Comparison of ENCODE assay signal across 1 cellular context in the genomic region with DNA sequence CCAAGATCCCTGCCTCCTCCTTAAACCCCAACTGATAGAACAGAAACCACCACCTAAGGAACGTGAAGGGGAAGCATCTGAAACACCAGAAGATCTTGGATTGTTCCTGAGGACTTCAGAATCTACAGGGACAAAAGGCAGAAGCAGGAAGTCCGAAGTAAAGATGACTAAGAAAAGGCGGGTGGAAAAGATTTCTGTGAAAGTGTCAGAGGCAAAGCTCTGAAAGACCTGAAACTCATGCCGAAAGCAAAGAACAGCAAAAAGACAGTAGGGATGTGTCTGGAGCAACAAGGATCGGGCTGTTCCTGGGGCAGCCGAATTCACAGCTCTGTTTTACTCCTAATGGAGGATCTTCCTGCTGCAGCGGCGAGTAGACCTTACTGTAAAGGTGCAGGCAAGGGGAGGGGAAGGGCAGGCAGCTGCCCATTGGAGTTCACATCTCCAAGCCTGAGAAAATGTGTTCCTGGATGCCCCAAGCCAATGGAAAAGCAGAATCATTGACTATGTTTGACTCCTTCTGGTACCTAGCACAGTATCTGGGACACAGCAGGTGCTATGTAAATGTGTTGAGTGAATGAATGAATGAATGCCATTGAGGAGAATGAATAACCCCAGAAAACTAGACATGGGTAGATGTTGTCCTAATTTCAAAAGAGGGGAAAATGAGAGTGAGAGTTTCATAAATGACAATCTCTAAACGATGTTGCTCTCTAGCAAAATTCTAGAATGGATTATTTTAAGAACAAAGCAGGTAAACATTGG.
TF ChIP-seq lines count a peak whose summit lies in the region.

No MANE protein-coding gene starts in this region.

TF ChIP-seq in HepG2, 621 proteins besides CTCF, POLR2A, EP300 and RAD21 (continued from another document and continues in another):
- no peak for TF ChIP-seq ZNF30 (CRISPR knock-in tag; IDR thresholded peaks at IDR 0.05)
- TF ChIP-seq, protein P1, sequence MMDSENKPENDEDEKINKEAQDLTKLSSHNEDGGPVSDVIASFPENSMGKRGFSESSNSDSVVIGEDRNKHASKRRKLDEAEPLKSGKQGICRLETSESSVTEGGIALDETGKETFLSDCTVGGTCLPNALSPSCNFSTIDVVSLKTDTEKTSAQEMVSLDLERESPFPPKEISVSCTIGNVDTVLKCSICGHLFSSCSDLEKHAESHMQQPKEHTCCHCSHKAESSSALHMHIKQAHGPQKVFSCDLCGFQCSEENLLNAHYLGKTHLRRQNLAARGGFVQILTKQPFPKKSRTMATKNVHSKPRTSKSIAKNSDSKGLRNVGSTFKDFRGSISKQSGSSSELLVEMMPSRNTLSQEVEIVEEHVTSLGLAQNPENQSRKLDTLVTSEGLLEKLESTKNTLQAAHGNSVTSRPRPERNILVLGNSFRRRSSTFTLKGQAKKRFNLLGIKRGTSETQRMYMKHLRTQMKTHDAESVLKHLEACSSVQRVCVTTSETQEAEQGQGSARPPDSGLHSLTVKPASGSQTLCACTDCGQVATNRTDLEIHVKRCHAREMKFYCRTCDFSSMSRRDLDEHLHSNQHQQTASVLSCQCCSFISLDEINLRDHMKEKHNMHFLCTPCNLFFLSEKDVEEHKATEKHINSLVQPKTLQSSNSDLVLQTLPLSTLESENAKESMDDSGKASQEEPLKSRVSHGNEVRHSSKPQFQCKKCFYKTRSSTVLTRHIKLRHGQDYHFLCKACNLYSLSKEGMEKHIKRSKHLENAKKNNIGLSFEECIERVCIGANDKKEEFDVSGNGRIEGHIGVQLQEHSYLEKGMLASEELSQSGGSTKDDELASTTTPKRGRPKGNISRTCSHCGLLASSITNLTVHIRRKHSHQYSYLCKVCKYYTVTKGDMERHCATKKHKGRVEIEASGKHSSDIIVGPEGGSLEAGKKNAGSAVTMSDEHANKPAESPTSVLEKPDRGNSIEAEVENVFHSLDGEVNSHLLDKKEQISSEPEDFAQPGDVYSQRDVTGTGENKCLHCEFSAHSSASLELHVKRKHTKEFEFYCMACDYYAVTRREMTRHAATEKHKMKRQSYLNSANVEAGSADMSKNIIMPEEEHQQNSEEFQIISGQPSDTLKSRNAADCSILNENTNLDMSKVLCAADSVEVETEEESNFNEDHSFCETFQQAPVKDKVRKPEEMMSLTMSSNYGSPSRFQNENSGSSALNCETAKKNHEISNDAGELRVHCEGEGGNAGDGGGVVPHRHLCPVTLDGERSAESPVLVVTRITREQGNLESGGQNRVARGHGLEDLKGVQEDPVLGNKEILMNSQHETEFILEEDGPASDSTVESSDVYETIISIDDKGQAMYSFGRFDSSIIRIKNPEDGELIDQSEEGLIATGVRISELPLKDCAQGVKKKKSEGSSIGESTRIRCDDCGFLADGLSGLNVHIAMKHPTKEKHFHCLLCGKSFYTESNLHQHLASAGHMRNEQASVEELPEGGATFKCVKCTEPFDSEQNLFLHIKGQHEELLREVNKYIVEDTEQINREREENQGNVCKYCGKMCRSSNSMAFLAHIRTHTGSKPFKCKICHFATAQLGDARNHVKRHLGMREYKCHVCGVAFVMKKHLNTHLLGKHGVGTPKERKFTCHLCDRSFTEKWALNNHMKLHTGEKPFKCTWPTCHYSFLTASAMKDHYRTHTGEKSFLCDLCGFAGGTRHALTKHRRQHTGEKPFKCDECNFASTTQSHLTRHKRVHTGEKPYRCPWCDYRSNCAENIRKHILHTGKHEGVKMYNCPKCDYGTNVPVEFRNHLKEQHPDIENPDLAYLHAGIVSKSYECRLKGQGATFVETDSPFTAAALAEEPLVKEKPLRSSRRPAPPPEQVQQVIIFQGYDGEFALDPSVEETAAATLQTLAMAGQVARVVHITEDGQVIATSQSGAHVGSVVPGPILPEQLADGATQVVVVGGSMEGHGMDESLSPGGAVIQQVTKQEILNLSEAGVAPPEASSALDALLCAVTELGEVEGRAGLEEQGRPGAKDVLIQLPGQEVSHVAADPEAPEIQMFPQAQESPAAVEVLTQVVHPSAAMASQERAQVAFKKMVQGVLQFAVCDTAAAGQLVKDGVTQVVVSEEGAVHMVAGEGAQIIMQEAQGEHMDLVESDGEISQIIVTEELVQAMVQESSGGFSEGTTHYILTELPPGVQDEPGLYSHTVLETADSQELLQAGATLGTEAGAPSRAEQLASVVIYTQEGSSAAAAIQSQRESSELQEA (CRISPR knock-in tag; IDR thresholded peaks at IDR 0.05; ENCODE audit: not compliant biosample characterization), result peak; percentile 60
- no peak for TF ChIP-seq CBX1 (IDR thresholded peaks at IDR 0.05; ENCODE audit: low read depth)
- TF ChIP-seq, protein P2, sequence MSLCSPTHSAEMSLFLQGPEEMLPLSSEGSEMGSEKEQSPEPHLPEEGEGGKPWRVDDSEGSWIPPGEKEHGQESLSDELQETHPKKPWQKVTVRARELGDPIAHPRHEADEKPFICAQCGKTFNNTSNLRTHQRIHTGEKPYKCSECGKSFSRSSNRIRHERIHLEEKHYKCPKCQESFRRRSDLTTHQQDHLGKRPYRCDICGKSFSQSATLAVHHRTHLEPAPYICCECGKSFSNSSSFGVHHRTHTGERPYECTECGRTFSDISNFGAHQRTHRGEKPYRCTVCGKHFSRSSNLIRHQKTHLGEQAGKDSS (CRISPR knock-in tag; IDR thresholded peaks at IDR 0.05; ENCODE audit: borderline replicate concordance, low read depth), result no peak
- no peak for TF ChIP-seq KLF12 (CRISPR knock-in tag; IDR thresholded peaks at IDR 0.05; ENCODE audit: borderline replicate concordance)
- TF ChIP-seq SMC3 (IDR thresholded peaks at IDR 0.05; ENCODE audit: low read length), result no peak
- no peak for TF ChIP-seq THAP11 (CRISPR knock-in tag; IDR thresholded peaks at IDR 0.05)
- TF ChIP-seq ZBTB1 (CRISPR knock-in tag; IDR thresholded peaks at IDR 0.05; ENCODE audit: borderline replicate concordance), result no peak
- TF ChIP-seq KMT2B (CRISPR knock-in tag; IDR thresholded peaks at IDR 0.05), result peak; percentile 12; the same call in 1 of the 2 replicates
- TF ChIP-seq, protein P3, sequence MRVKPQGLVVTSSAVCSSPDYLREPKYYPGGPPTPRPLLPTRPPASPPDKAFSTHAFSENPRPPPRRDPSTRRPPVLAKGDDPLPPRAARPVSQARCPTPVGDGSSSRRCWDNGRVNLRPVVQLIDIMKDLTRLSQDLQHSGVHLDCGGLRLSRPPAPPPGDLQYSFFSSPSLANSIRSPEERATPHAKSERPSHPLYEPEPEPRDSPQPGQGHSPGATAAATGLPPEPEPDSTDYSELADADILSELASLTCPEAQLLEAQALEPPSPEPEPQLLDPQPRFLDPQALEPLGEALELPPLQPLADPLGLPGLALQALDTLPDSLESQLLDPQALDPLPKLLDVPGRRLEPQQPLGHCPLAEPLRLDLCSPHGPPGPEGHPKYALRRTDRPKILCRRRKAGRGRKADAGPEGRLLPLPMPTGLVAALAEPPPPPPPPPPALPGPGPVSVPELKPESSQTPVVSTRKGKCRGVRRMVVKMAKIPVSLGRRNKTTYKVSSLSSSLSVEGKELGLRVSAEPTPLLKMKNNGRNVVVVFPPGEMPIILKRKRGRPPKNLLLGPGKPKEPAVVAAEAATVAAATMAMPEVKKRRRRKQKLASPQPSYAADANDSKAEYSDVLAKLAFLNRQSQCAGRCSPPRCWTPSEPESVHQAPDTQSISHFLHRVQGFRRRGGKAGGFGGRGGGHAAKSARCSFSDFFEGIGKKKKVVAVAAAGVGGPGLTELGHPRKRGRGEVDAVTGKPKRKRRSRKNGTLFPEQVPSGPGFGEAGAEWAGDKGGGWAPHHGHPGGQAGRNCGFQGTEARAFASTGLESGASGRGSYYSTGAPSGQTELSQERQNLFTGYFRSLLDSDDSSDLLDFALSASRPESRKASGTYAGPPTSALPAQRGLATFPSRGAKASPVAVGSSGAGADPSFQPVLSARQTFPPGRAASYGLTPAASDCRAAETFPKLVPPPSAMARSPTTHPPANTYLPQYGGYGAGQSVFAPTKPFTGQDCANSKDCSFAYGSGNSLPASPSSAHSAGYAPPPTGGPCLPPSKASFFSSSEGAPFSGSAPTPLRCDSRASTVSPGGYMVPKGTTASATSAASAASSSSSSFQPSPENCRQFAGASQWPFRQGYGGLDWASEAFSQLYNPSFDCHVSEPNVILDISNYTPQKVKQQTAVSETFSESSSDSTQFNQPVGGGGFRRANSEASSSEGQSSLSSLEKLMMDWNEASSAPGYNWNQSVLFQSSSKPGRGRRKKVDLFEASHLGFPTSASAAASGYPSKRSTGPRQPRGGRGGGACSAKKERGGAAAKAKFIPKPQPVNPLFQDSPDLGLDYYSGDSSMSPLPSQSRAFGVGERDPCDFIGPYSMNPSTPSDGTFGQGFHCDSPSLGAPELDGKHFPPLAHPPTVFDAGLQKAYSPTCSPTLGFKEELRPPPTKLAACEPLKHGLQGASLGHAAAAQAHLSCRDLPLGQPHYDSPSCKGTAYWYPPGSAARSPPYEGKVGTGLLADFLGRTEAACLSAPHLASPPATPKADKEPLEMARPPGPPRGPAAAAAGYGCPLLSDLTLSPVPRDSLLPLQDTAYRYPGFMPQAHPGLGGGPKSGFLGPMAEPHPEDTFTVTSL (CRISPR knock-in tag; IDR thresholded peaks at IDR 0.05; ENCODE audit: borderline replicate concordance), result no peak
- TF ChIP-seq, protein P4, sequence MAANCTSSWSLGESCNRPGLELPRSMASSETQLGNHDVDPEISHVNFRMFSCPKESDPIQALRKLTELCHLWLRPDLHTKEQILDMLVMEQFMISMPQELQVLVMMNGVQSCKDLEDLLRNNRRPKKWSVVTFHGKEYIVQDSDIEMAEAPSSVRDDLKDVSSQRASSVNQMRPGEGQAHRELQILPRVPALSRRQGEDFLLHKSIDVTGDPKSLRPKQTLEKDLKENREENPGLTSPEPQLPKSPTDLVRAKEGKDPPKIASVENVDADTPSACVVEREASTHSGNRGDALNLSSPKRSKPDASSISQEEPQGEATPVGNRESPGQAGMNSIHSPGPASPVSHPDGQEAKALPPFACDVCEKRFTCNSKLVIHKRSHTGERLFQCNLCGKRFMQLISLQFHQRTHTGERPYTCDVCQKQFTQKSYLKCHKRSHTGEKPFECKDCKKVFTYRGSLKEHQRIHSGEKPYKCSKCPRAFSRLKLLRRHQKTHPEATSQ (CRISPR knock-in tag; IDR thresholded peaks at IDR 0.05; ENCODE audit: borderline replicate concordance), result no peak
- no peak for TF ChIP-seq POLR2AphosphoS5 (IDR thresholded peaks at IDR 0.05; ENCODE audit: low read depth, low read length)
- no peak for TF ChIP-seq CENPX (CRISPR knock-in tag; IDR thresholded peaks at IDR 0.05)
- no peak for TF ChIP-seq RBM22 (optimal IDR thresholded peaks at IDR 0.05; ENCODE audit: low read length)
- TF ChIP-seq, protein P5, sequence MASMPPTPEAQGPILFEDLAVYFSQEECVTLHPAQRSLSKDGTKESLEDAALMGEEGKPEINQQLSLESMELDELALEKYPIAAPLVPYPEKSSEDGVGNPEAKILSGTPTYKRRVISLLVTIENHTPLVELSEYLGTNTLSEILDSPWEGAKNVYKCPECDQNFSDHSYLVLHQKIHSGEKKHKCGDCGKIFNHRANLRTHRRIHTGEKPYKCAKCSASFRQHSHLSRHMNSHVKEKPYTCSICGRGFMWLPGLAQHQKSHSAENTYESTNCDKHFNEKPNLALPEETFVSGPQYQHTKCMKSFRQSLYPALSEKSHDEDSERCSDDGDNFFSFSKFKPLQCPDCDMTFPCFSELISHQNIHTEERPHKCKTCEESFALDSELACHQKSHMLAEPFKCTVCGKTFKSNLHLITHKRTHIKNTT (CRISPR knock-in tag; IDR thresholded peaks at IDR 0.05), result no peak
- TF ChIP-seq MYNN (CRISPR knock-in tag; IDR thresholded peaks at IDR 0.05; ENCODE audit: low read depth), result no peak
- no peak for TF ChIP-seq HHEX (CRISPR knock-in tag; IDR thresholded peaks at IDR 0.05)
- TF ChIP-seq, protein P6, sequence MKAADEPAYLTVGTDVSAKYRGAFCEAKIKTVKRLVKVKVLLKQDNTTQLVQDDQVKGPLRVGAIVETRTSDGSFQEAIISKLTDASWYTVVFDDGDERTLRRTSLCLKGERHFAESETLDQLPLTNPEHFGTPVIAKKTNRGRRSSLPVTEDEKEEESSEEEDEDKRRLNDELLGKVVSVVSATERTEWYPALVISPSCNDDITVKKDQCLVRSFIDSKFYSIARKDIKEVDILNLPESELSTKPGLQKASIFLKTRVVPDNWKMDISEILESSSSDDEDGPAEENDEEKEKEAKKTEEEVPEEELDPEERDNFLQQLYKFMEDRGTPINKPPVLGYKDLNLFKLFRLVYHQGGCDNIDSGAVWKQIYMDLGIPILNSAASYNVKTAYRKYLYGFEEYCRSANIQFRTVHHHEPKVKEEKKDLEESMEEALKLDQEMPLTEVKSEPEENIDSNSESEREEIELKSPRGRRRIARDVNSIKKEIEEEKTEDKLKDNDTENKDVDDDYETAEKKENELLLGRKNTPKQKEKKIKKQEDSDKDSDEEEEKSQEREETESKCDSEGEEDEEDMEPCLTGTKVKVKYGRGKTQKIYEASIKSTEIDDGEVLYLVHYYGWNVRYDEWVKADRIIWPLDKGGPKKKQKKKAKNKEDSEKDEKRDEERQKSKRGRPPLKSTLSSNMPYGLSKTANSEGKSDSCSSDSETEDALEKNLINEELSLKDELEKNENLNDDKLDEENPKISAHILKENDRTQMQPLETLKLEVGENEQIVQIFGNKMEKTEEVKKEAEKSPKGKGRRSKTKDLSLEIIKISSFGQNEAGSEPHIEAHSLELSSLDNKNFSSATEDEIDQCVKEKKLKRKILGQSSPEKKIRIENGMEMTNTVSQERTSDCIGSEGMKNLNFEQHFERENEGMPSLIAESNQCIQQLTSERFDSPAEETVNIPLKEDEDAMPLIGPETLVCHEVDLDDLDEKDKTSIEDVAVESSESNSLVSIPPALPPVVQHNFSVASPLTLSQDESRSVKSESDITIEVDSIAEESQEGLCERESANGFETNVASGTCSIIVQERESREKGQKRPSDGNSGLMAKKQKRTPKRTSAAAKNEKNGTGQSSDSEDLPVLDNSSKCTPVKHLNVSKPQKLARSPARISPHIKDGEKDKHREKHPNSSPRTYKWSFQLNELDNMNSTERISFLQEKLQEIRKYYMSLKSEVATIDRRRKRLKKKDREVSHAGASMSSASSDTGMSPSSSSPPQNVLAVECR (CRISPR knock-in tag; IDR thresholded peaks at IDR 0.05; ENCODE audit: borderline replicate concordance), result peak; percentile 23; the same call in 1 of the 2 replicates
- 0 out of 2 replicates have a peak, but pooled peaks have one; percentile 9 for TF ChIP-seq ELF3 (CRISPR knock-in tag; IDR thresholded peaks at IDR 0.05)
- TF ChIP-seq, protein P7, sequence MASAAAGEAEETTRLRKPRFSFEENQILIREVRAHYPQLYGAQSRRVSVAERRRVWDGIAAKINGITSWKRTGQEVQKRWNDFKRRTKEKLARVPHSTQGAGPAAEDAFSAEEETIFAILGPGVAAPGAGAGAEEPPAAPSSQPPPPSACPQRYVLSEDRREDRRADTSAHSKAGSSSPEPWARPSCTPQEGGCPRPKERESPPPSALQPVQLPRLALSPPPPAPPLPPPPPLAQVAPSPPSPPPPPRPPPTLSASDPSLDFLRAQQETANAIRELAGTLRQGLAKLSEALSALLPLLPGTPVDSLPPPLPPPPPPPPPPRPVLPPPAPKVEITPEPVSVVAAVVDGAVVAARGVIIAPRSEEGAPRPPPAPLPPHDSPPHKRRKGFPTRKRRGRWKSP (CRISPR knock-in tag; IDR thresholded peaks at IDR 0.05), result peak; percentile 43; the same call in 1 of the 2 replicates
- TF ChIP-seq ZKSCAN8 (CRISPR knock-in tag; IDR thresholded peaks at IDR 0.05; ENCODE audit: borderline replicate concordance), result no peak
- peak; percentile 48; the same call in 1 of the 2 replicates for TF ChIP-seq TGIF2 (CRISPR knock-in tag; IDR thresholded peaks at IDR 0.05)
- TF ChIP-seq EEA1 (CRISPR knock-in tag; IDR thresholded peaks at IDR 0.05; ENCODE audit: borderline replicate concordance), result no peak
- TF ChIP-seq ZNF7 (CRISPR knock-in tag; IDR thresholded peaks at IDR 0.05), result no peak
- no peak for TF ChIP-seq JDP2 (CRISPR knock-in tag; IDR thresholded peaks at IDR 0.05; ENCODE audit: borderline replicate concordance)
- TF ChIP-seq ISL2 (CRISPR knock-in tag; IDR thresholded peaks at IDR 0.05), result no peak
